In genomic region chr5:16178745-16179372, GRCh38 we compare ENCODE assay signal across 9 cellular contexts. TPM values are rescaled to one million over a fixed set of nuclear protein-coding genes. Genes with fewer than 3 reads are reported as not detected.
DNase-seq lines count a peak whose midpoint lies in the region; ATAC-seq and TF ChIP-seq lines count a peak whose summit lies in the region.
"Had no signal": no experiment of that assay in that cellular context is flagged by ENCODE, and none has a peak within 500 bp of the region (broad histone marks: within the 10 kb centered on the region; RNA-seq: fewer than 3 reads in every experiment).

No MANE protein-coding gene starts in this region.

- TF ChIP-seq POLR2A in body of pancreas (IDR thresholded peaks at IDR 0.05): no peak

- DNase-seq in activated CD4-positive, alpha-beta T cell treated with anti-CD3 and anti-CD28 coated beads for 48 hours: peak; percentile 44
- DNase-seq in activated CD4-positive, alpha-beta T cell treated with anti-CD3 and anti-CD28 coated beads for 4 hours: no peak
- DNase-seq in RKO (ENCODE audit: low spot score) (peak; percentile 4), body of pancreas (peak; percentile 84 to 91 (median 86)), iPS DF 6.9 (ENCODE audit: low read depth, low spot score) (peak; percentile 75), skeletal muscle cell (ENCODE audit: low read depth) (peak; percentile 16)

- H3K36me3 ChIP-seq in body of pancreas (replicated peaks in 1 of 2; ENCODE audit: insufficient read depth in 1 of 2, low read depth in 2 of 2) (no peaks in the 10 kb centered on the region), iPS DF 6.9 (ENCODE audit: control insufficient read depth, insufficient read depth, low read length) (no peaks in the 10 kb centered on the region)

- 6 to 7% methylated on average over 6 to 49 of the region's 57 CpGs for WGBS in body of pancreas, 2 donors
- no CpG with 5 or more reads among the region's 57 CpGs for WGBS in iPS DF 6.9 (ENCODE audit: insufficient coverage, insufficient read length)

- H3K4me1 ChIP-seq in body of pancreas (peaks cover 10% of the 10 kb centered on the region), iPS DF 6.9 (ENCODE audit: control insufficient read depth, insufficient read depth, low read length) (no peaks in the 10 kb centered on the region)

- peak; percentile 92 for ATAC-seq in body of pancreas
- ATAC-seq in HG03135 (IDR thresholded peaks at IDR 0.05; ENCODE audit: unreplicated experiment): no peak
- ATAC-seq in GM21619 (IDR thresholded peaks at IDR 0.05; ENCODE audit: unreplicated experiment): no peak

- intact Hi-C loops in body of pancreas (cut with DNase I): loop anchor here (10.0 kb wide), 1 partner anchor 266 kb away; no protein-coding TSS in a partner anchor

- H3K27ac ChIP-seq in body of pancreas: peak overlapping the region in 1 of 4 donors; percentile 49
- H3K27ac ChIP-seq in iPS DF 6.9 (ENCODE audit: low read length): no peak overlapping the region

- peaks cover 0 to 5% of the 10 kb centered on the region in 2 donors for H3K27me3 ChIP-seq in body of pancreas
- peaks cover 14% of the 10 kb centered on the region; the same call in 1 of the 2 replicates for H3K27me3 ChIP-seq in iPS DF 6.9 (ENCODE audit: control insufficient read depth, insufficient read depth, low read length)

- H3K9me3 ChIP-seq in body of pancreas (no peaks in the 10 kb centered on the region), iPS DF 6.9 (ENCODE audit: control insufficient read depth, insufficient read depth, low read length) (no peaks in the 10 kb centered on the region)

- H3K4me3 ChIP-seq in body of pancreas (no peak overlapping the region), iPS DF 6.9 (ENCODE audit: low read length) (peak overlapping the region; percentile 73; the same call in 1 of the 2 replicates), skeletal muscle cell (ENCODE audit: low read depth, low read length) (peak overlapping the region; percentile 23)

- TF ChIP-seq CTCF in body of pancreas (IDR thresholded peaks at IDR 0.05): peak in 1 of 7 experiments; percentile 7

RNA-seq across cellular contexts. Expression of gene MARCHF11, which starts 0.7 kb away (rescaled TPM):
- not detected for total RNA-seq in body of pancreas
- total RNA-seq: CD4-positive, alpha-beta memory T cell had no signal

Comparison
In these comparisons a context has a peak if more than half of its experiments do, and no peak if none do; other contexts are left out.
1. DNase-seq: peak in activated CD4-positive, alpha-beta T cell treated with anti-CD3 and anti-CD28 coated beads for 48 hours (single experiment), RKO (single experiment), body of pancreas (4 of 4), iPS DF 6.9 (single experiment) and skeletal muscle cell (single experiment); none in activated CD4-positive, alpha-beta T cell treated with anti-CD3 and anti-CD28 coated beads for 4 hours (0 of 2).
2. H3K4me3 ChIP-seq: peak in iPS DF 6.9 (single experiment) and skeletal muscle cell (single experiment); none in body of pancreas (0 of 2).